8 cellular contexts compared by ENCODE assay signal in genomic region chr1:58816072-58816746, GRCh38.
DNase-seq lines count a peak whose midpoint lies in the region; ATAC-seq and TF ChIP-seq lines count a peak whose summit lies in the region.

No MANE protein-coding gene starts in this region.

- H3K4me3 ChIP-seq in astrocyte of the cerebellum (ENCODE audit: low read depth, low read length) (peak overlapping the region; percentile 47), retinal pigment epithelial cell (ENCODE audit: low read length) (peak overlapping the region; percentile 58)

- in situ Hi-C loops in astrocyte of the cerebellum (cut with HindIII; ENCODE audit: low sequenced_read_pairs) = no loop called here

- TF ChIP-seq CTCF in astrocyte of the cerebellum (IDR thresholded peaks at IDR 0.05; ENCODE audit: low read depth, low read length, missing control alignments) = no peak
- peak; percentile 13 for TF ChIP-seq CTCF in retinal pigment epithelial cell (conservative IDR thresholded peaks at IDR 0.05; ENCODE audit: low read depth, low read length)

- peak; percentile 58 to 67 (median 59) for DNase-seq in NCI-H1417 (lab: John Stamatoyannopoulos, UW)
- no peak for DNase-seq in NCI-H1417 treated with DMSO at 0.1 percent for 48 hours (lab: John Stamatoyannopoulos, UW)
- DNase-seq in NCI-H146 treated with DMSO at 0.1 percent for 48 hours (lab: John Stamatoyannopoulos, UW; ENCODE audit: unreplicated experiment) = peak; percentile 62
- peak; percentile 85 for DNase-seq in T1000 (lab: John Stamatoyannopoulos, UW)
- DNase-seq in astrocyte of the cerebellum (ENCODE audit: low read depth) = peak; percentile 71
- DNase-seq in hippocampal formation (lab: John Stamatoyannopoulos, UW) = peak; percentile 72 to 74
- DNase-seq in retinal pigment epithelial cell (ENCODE audit: low read depth) = peak; percentile 48

- ATAC-seq in HG02870 (IDR thresholded peaks at IDR 0.05; ENCODE audit: unreplicated experiment) = peak; percentile 82
